Comparison of ENCODE assay signal across 21 cellular contexts in the genomic region with DNA sequence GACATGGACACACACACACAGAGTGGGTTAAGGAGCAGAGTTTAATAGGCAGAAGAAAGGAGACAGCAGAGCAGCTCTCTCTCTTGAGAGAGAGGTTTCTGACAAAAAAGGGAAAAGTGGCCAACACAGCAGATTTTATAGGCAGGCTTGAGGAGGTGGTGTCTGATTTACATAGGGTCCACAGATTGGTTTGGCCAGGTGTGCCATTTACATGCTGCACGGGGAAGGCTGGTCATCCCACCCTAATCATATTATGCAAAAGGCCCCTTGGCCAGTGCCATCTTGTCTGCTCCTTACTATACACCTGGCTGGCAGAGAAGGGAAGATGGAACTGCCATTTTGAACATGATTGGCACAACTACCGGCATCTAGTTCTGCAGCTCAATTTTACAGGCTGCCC.
"Had no signal": no experiment of that assay in that cellular context is flagged by ENCODE, and none has a peak within 500 bp of the region (broad histone marks: within the 10 kb centered on the region; RNA-seq: fewer than 3 reads in every experiment).

No MANE protein-coding gene starts in this region.

- ATAC-seq: naive thymus-derived CD8-positive, alpha-beta T cell; right lobe of liver; stimulated activated memory B cell treated with anti-CD40 and anti-IgM and Interleukin-4, amounts not matched to agents 10 μg/mL and 1 μg/mL and 100 μg/mL, for 72 hours; stimulated activated naive CD8-positive, alpha-beta T cell treated with anti-CD3 and anti-CD28 coated beads, Interleukin-15, amount 100 ng/mL, for 72 hours had no signal

- H3K4me2 ChIP-seq: smooth muscle cell had no signal

- H3K4me3 Mint-ChIP-seq: naive thymus-derived CD8-positive, alpha-beta T cell; nephron progenitor cell; stimulated activated memory B cell treated with anti-CD40 and anti-IgM and Interleukin-4, amounts not matched to agents 10 μg/mL and 1 μg/mL and 100 μg/mL, for 72 hours; stimulated activated naive CD8-positive, alpha-beta T cell treated with anti-CD3 and anti-CD28 coated beads, Interleukin-15, amount 100 ng/mL, for 72 hours had no signal

- H3K4me1 Mint-ChIP-seq: naive thymus-derived CD8-positive, alpha-beta T cell; nephron progenitor cell; stimulated activated memory B cell treated with anti-CD40 and anti-IgM and Interleukin-4, amounts not matched to agents 10 μg/mL and 1 μg/mL and 100 μg/mL, for 72 hours; stimulated activated naive CD8-positive, alpha-beta T cell treated with anti-CD3 and anti-CD28 coated beads, Interleukin-15, amount 100 ng/mL, for 72 hours had no signal

- H3K27ac ChIP-seq: left ventricle myocardium inferior, ovary, right atrium auricular region, right lobe of liver, transverse colon, upper lobe of left lung, vagina had no signal

- H3K9me3 ChIP-seq: ovary, right atrium auricular region, right lobe of liver, transverse colon, upper lobe of left lung, vagina had no signal

- DNase-seq: islet precursor cell; left ventricle myocardium inferior; naive thymus-derived CD8-positive, alpha-beta T cell; nephron progenitor cell; ovary; right lobe of liver; stimulated activated CD4-positive, alpha-beta T cell treated with anti-CD3 and anti-CD28 coated beads, Interleukin-1b, Interleukin-23, amount 100 ng/mL, for 48 hours; stimulated activated CD4-positive, alpha-beta T cell treated with anti-CD3 and anti-CD28 coated beads, Interleukin-2, amount 100 ng/mL, for 48 hours; stimulated activated CD4-positive, alpha-beta T cell treated with anti-CD3 and anti-CD28 coated beads, Interleukin-4, amount 100 ng/mL, for 4 hours; stimulated activated CD8-positive, alpha-beta memory T cell treated with anti-CD3 and anti-CD28 coated beads, Interleukin-4, amount 100 ng/mL, for 48 hours; stimulated activated naive CD4-positive, alpha-beta T cell treated with Interleukin-2 at 50 U/mL for 16 hours; stimulated activated naive CD8-positive, alpha-beta T cell treated with anti-CD3 and anti-CD28 coated beads, Interleukin-15, amount 100 ng/mL, for 72 hours; substantia nigra; transverse colon; upper lobe of left lung had no signal

- H3K9me3 Mint-ChIP-seq: nephron progenitor cell; stimulated activated naive CD8-positive, alpha-beta T cell treated with anti-CD3 and anti-CD28 coated beads, Interleukin-15, amount 100 ng/mL, for 72 hours had no signal

- H3K36me3 ChIP-seq: left ventricle myocardium inferior, ovary, right atrium auricular region, right lobe of liver, transverse colon, upper lobe of left lung, vagina had no signal

- H3K27ac Mint-ChIP-seq: naive thymus-derived CD8-positive, alpha-beta T cell; nephron progenitor cell; progenitor cell of endocrine pancreas; stimulated activated memory B cell treated with anti-CD40 and anti-IgM and Interleukin-4, amounts not matched to agents 10 μg/mL and 1 μg/mL and 100 μg/mL, for 72 hours; stimulated activated naive CD8-positive, alpha-beta T cell treated with anti-CD3 and anti-CD28 coated beads, Interleukin-15, amount 100 ng/mL, for 72 hours had no signal

- H3K4me1 ChIP-seq: left ventricle myocardium inferior, right atrium auricular region, right lobe of liver, transverse colon, upper lobe of left lung, vagina had no signal

- H3K4me3 ChIP-seq: left ventricle myocardium inferior, lung, ovary, right atrium auricular region, right lobe of liver, smooth muscle cell, transverse colon, upper lobe of left lung, vagina had no signal

- H3K27me3 Mint-ChIP-seq: naive thymus-derived CD8-positive, alpha-beta T cell; progenitor cell of endocrine pancreas; stimulated activated memory B cell treated with anti-CD40 and anti-IgM and Interleukin-4, amounts not matched to agents 10 μg/mL and 1 μg/mL and 100 μg/mL, for 72 hours; stimulated activated naive CD8-positive, alpha-beta T cell treated with anti-CD3 and anti-CD28 coated beads, Interleukin-15, amount 100 ng/mL, for 72 hours had no signal

- H3K27me3 ChIP-seq: ovary, right atrium auricular region, right lobe of liver, transverse colon, upper lobe of left lung, vagina had no signal

- H3K36me3 Mint-ChIP-seq: naive thymus-derived CD8-positive, alpha-beta T cell; stimulated activated memory B cell treated with anti-CD40 and anti-IgM and Interleukin-4, amounts not matched to agents 10 μg/mL and 1 μg/mL and 100 μg/mL, for 72 hours had no signal
